8 cellular contexts compared by ENCODE assay signal in genomic region chr3:120417272-120417911, GRCh38. TPM values are rescaled to one million over a fixed set of nuclear protein-coding genes. Genes with fewer than 3 reads are reported as not detected.
DNase-seq lines count a peak whose midpoint lies in the region; ATAC-seq and TF ChIP-seq lines count a peak whose summit lies in the region.

No MANE protein-coding gene starts in this region.

- H3K4me3 ChIP-seq in GM12865 (ENCODE audit: low read depth, low read length), result peak overlapping the region; percentile 55
- H3K4me3 ChIP-seq in heart right ventricle, result peak overlapping the region in 6 of 10 donors; percentile 27 to 38 (median 35)

- no peaks in the 10 kb centered on the region for H3K9me3 ChIP-seq in heart right ventricle

- intact Hi-C loops in heart right ventricle (cut with DNase I), result loop anchor here (1.0 to 10.0 kb wide), 19 partner anchors 65 to 525 kb away; partner anchors contain the start of genes LRRC58 (in 3 of the 10), GTF2E1 (in 1 of the 10) and RABL3 (in 1 of the 10)

- no peaks in the 10 kb centered on the region for H3K9me3 Mint-ChIP-seq in progenitor cell of endocrine pancreas (ENCODE audit: low read depth)

- H3K27me3 Mint-ChIP-seq in progenitor cell of endocrine pancreas, result no peaks in the 10 kb centered on the region

- H3K27ac Mint-ChIP-seq in progenitor cell of endocrine pancreas, result peak overlapping the region; percentile 93

- TF ChIP-seq CTCF in GM12865 (IDR thresholded peaks at IDR 0.05; ENCODE audit: insufficient read depth, low read depth, low read length, missing control alignments) (peak; percentile 81), heart right ventricle (IDR thresholded peaks at IDR 0.05) (peak; percentile 75 to 95 (median 89)), progenitor cell of endocrine pancreas (IDR thresholded peaks at IDR 0.05; ENCODE audit: unreplicated experiment) (peak; percentile 86)

- 2 to 3% methylated on average over 9 of the region's 9 CpGs for WGBS in heart right ventricle, 2 donors

- peaks cover 18 to 75% (median 68%) of the 10 kb centered on the region in 9 donors for H3K4me1 ChIP-seq in heart right ventricle

- H3K4me3 Mint-ChIP-seq in progenitor cell of endocrine pancreas (ENCODE audit: low read depth), result peak overlapping the region; percentile 62

- H3K27me3 ChIP-seq in heart right ventricle, result no peaks in the 10 kb centered on the region

- DNase-seq in GM12865 (ENCODE audit: low read depth) (peak; percentile 96), NCI-H1105 treated with DMSO at 0.1 percent for 48 hours (lab: John Stamatoyannopoulos, UW) (peak; percentile 99), SW 1271 (lab: John Stamatoyannopoulos, UW) (peak; percentile 92 to 97), amniotic epithelial cell (ENCODE audit: low read depth) (peak; percentile 99), heart right ventricle (peak; percentile 84 to 96), progenitor cell of endocrine pancreas (ENCODE audit: low spot score, unreplicated experiment) (peak; percentile 73), ureter (ENCODE audit: low spot score) (peak; percentile 95)

- ATAC-seq in HG02759 (IDR thresholded peaks at IDR 0.05; ENCODE audit: unreplicated experiment) (peak; percentile 99), heart right ventricle (peak; percentile 31 to 87 (median 79))

- H3K36me3 ChIP-seq in heart right ventricle, result peaks cover 0 to 25% (median 5%) of the 10 kb centered on the region in 9 donors

- H3K4me1 Mint-ChIP-seq in progenitor cell of endocrine pancreas (ENCODE audit: low read depth), result peaks cover 31% of the 10 kb centered on the region

- H3K27ac ChIP-seq in heart right ventricle, result peak overlapping the region; percentile 42 to 89 (median 84)

- peaks cover 5% of the 10 kb centered on the region for H3K36me3 Mint-ChIP-seq in progenitor cell of endocrine pancreas (ENCODE audit: insufficient read depth)

RNA-seq across cellular contexts. Expression of gene FSTL1, which starts 33.4 kb away (rescaled TPM):
- total RNA-seq in heart right ventricle, result 100 to 1,000 TPM; 100 to 346 (median 213) TPM
- 10 to 100 TPM; 54.4 to 88.5 TPM for polyA plus RNA-seq in heart right ventricle
- 210 and 225 TPM in 2 replicates for total RNA-seq in progenitor cell of endocrine pancreas
- 379 TPM for total RNA-seq in ureter

Comparison
In these comparisons a context has a peak if more than half of its experiments do, and no peak if none do; other contexts are left out.
1. Peak in every context shown above with its lines: DNase-seq, ATAC-seq, H3K4me3 ChIP-seq and H3K27ac ChIP-seq.